In genomic region chr5:179312557-179313235, GRCh38 we compare ENCODE assay signal across 1 cellular context.
TF ChIP-seq lines count a peak whose summit lies in the region.

No MANE protein-coding gene starts in this region.

TF ChIP-seq in IMR-90, 13 proteins besides CTCF, POLR2A, EP300 and RAD21 (continued from another document):
- TF ChIP-seq USF2 (IDR thresholded peaks at IDR 0.05; ENCODE audit: low read depth, low read length) (no peak), CEBPB (IDR thresholded peaks at IDR 0.05; ENCODE audit: low read depth, low read length) (no peak), SMC3 (IDR thresholded peaks at IDR 0.05; ENCODE audit: low read depth, low read length) (no peak)
